Comparison of ENCODE assay signal across 1 cellular context in the genomic region with DNA sequence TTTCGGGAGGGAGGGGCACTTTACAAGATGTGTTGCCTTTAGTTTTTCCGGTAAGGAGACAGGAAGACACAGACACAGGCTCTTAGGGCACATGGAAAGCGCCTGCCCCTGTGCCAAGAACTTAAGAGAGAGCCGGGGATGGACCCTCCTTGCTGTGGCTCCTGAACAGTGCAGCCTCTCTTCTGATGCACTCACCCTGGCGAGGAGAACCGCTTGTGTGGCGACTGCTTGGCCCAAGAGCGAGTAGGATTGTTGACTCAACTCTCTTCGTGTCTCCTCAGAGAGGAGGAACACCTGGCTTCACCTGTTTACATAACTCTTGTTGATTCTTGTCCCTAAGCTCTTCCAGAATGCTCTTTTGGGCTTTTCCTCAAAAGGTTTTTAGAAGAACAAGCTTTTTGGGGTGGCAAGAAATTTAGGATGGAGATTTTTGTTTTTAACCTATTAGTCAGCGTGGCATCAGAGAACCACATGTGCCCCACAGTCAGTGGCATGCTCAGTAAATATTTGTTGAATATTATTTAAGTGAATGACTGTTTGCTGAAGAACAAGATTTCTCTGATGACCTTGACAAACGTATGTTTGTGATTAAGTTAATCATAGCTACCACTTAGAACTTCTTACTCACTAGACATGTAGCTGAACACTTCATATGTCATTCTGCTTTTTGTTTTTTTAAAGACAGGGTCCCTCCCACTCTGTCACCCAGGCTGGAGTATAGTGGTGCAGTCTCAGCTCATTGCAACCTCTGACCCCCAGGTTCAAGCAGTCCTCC.
TF ChIP-seq lines count a peak whose summit lies in the region.

No MANE protein-coding gene starts in this region.

TF ChIP-seq in liver, 16 proteins besides CTCF, POLR2A, EP300 and RAD21 (continued from another document):
- TF ChIP-seq, protein P1, sequence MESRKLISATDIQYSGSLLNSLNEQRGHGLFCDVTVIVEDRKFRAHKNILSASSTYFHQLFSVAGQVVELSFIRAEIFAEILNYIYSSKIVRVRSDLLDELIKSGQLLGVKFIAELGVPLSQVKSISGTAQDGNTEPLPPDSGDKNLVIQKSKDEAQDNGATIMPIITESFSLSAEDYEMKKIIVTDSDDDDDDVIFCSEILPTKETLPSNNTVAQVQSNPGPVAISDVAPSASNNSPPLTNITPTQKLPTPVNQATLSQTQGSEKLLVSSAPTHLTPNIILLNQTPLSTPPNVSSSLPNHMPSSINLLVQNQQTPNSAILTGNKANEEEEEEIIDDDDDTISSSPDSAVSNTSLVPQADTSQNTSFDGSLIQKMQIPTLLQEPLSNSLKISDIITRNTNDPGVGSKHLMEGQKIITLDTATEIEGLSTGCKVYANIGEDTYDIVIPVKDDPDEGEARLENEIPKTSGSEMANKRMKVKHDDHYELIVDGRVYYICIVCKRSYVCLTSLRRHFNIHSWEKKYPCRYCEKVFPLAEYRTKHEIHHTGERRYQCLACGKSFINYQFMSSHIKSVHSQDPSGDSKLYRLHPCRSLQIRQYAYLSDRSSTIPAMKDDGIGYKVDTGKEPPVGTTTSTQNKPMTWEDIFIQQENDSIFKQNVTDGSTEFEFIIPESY (IDR thresholded peaks at IDR 0.05) = no peak
- TF ChIP-seq EGR1 (IDR thresholded peaks at IDR 0.05; ENCODE audit: low read depth in 2 of 2) = no peak
